1 cellular context compared by ENCODE assay signal in the genomic region with DNA sequence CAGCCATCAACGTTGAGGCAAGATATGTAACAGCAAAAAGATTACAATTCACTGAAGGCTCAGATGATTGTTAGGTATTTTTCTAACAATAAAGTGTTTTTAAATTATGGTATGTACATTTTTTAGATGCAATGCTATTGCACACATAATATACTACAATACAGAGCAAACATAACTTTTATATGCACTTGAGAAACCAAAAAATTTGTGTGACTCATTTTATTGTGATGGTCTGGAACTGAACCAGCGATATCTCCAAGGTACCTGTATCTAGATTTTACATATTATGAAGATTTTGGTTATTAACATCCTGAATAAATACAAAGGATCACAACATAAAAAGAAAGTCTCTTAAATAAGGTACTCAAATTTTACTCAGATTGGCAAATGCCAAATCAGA.
TF ChIP-seq lines count a peak whose summit lies in the region.

No MANE protein-coding gene starts in this region.

TF ChIP-seq in A549, 52 proteins besides CTCF, POLR2A, EP300 and RAD21:
- TF ChIP-seq, protein P1, sequence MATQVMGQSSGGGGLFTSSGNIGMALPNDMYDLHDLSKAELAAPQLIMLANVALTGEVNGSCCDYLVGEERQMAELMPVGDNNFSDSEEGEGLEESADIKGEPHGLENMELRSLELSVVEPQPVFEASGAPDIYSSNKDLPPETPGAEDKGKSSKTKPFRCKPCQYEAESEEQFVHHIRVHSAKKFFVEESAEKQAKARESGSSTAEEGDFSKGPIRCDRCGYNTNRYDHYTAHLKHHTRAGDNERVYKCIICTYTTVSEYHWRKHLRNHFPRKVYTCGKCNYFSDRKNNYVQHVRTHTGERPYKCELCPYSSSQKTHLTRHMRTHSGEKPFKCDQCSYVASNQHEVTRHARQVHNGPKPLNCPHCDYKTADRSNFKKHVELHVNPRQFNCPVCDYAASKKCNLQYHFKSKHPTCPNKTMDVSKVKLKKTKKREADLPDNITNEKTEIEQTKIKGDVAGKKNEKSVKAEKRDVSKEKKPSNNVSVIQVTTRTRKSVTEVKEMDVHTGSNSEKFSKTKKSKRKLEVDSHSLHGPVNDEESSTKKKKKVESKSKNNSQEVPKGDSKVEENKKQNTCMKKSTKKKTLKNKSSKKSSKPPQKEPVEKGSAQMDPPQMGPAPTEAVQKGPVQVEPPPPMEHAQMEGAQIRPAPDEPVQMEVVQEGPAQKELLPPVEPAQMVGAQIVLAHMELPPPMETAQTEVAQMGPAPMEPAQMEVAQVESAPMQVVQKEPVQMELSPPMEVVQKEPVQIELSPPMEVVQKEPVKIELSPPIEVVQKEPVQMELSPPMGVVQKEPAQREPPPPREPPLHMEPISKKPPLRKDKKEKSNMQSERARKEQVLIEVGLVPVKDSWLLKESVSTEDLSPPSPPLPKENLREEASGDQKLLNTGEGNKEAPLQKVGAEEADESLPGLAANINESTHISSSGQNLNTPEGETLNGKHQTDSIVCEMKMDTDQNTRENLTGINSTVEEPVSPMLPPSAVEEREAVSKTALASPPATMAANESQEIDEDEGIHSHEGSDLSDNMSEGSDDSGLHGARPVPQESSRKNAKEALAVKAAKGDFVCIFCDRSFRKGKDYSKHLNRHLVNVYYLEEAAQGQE (IDR thresholded peaks at IDR 0.05): no peak
- TF ChIP-seq EHMT2 (IDR thresholded peaks at IDR 0.05; ENCODE audit: low read depth): no peak
- no peak for TF ChIP-seq TP53 (CRISPR knock-in tag; IDR thresholded peaks at IDR 0.05)
- no peak for TF ChIP-seq HOXA7 (CRISPR knock-in tag; IDR thresholded peaks at IDR 0.05)
- TF ChIP-seq SREBF2 (IDR thresholded peaks at IDR 0.05): no peak
- TF ChIP-seq, protein P2, sequence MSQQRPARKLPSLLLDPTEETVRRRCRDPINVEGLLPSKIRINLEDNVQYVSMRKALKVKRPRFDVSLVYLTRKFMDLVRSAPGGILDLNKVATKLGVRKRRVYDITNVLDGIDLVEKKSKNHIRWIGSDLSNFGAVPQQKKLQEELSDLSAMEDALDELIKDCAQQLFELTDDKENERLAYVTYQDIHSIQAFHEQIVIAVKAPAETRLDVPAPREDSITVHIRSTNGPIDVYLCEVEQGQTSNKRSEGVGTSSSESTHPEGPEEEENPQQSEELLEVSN (IDR thresholded peaks at IDR 0.05; ENCODE audit: borderline replicate concordance, low read depth): no peak
- TF ChIP-seq, protein P3, sequence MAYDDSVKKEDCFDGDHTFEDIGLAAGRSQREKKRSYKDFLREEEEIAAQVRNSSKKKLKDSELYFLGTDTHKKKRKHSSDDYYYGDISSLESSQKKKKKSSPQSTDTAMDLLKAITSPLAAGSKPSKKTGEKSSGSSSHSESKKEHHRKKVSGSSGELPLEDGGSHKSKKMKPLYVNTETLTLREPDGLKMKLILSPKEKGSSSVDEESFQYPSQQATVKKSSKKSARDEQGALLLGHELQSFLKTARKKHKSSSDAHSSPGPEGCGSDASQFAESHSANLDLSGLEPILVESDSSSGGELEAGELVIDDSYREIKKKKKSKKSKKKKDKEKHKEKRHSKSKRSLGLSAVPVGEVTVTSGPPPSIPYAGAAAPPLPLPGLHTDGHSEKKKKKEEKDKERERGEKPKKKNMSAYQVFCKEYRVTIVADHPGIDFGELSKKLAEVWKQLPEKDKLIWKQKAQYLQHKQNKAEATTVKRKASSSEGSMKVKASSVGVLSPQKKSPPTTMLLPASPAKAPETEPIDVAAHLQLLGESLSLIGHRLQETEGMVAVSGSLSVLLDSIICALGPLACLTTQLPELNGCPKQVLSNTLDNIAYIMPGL (CRISPR knock-in tag; IDR thresholded peaks at IDR 0.05; ENCODE audit: borderline replicate concordance): no peak
- no peak for TF ChIP-seq MAFK (IDR thresholded peaks at IDR 0.05; ENCODE audit: partially characterized antibody)
- TF ChIP-seq FOSL2 (IDR thresholded peaks at IDR 0.05): no peak
- no peak for TF ChIP-seq FOSL2 (CRISPR knock-in tag; IDR thresholded peaks at IDR 0.05)
- TF ChIP-seq EHF (CRISPR knock-in tag; IDR thresholded peaks at IDR 0.05): no peak
- TF ChIP-seq, protein P4, sequence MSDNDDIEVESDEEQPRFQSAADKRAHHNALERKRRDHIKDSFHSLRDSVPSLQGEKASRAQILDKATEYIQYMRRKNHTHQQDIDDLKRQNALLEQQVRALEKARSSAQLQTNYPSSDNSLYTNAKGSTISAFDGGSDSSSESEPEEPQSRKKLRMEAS (IDR thresholded peaks at IDR 0.05): no peak
- no peak for TF ChIP-seq RNF2 (IDR thresholded peaks at IDR 0.05; ENCODE audit: borderline replicate concordance, low read depth)
- no peak for TF ChIP-seq MYC (IDR thresholded peaks at IDR 0.05; ENCODE audit: borderline replicate concordance, low read length)
- TF ChIP-seq KDM5A (IDR thresholded peaks at IDR 0.05): no peak
- TF ChIP-seq KDM1A (IDR thresholded peaks at IDR 0.05; ENCODE audit: low read depth): no peak
- TF ChIP-seq FOXS1 (CRISPR knock-in tag; IDR thresholded peaks at IDR 0.05): no peak
